ENCODE assay signal across 25 cellular contexts in genomic region chr7:73547841-73548240, GRCh38. TPM values are rescaled to one million over a fixed set of nuclear protein-coding genes. Genes with fewer than 3 reads are reported as not detected.
DNase-seq lines count a peak whose midpoint lies in the region; ATAC-seq and TF ChIP-seq lines count a peak whose summit lies in the region.
"Had no signal": no experiment of that assay in that cellular context is flagged by ENCODE, and none has a peak within 500 bp of the region (broad histone marks: within the 10 kb centered on the region; RNA-seq: fewer than 3 reads in every experiment).

No MANE protein-coding gene starts in this region.

- H3K27ac Mint-ChIP-seq in activated CD4-positive, alpha-beta T cell treated with anti-CD3 and anti-CD28 coated beads, Interleukin-2, amount 10 ng/mL, durations not matched to agents 7 days and 5 days = peak overlapping the region; percentile 57
- no peak overlapping the region for H3K27ac Mint-ChIP-seq in activated CD4-positive, alpha-beta T cell treated with anti-CD3 and anti-CD28 coated beads for 36 hours
- peak overlapping the region; percentile 49 for H3K27ac Mint-ChIP-seq in activated CD4-positive, alpha-beta memory T cell treated with anti-CD3 and anti-CD28 coated beads for 36 hours
- H3K27ac Mint-ChIP-seq: CD8-positive, alpha-beta T cell; GM23338 had no signal

- WGBS in heart left ventricle, 4 donors = 78 to 94% (median 90%) methylated on average over 9 of the region's 9 CpGs
- 94% methylated on average over 9 of the region's 9 CpGs for WGBS in right cardiac atrium
- 82 to 100% methylated on average over 2 to 9 of the region's 9 CpGs for WGBS in gastroesophageal sphincter (ENCODE audit: low coverage in 1 of 2), 2 donors

- peaks cover 27% of the 10 kb centered on the region for H3K36me3 Mint-ChIP-seq in activated CD4-positive, alpha-beta T cell treated with anti-CD3 and anti-CD28 coated beads, Interleukin-2, amount 10 ng/mL, durations not matched to agents 7 days and 5 days (ENCODE audit: low read depth)
- H3K36me3 Mint-ChIP-seq in activated CD4-positive, alpha-beta T cell treated with anti-CD3 and anti-CD28 coated beads for 36 hours (ENCODE audit: low read depth) = peaks cover 34% of the 10 kb centered on the region
- peaks cover 23% of the 10 kb centered on the region for H3K36me3 Mint-ChIP-seq in activated CD4-positive, alpha-beta memory T cell treated with anti-CD3 and anti-CD28 coated beads for 36 hours

- CTCF ChIA-PET in activated CD4-positive, alpha-beta T cell treated with anti-CD3 and anti-CD28 coated beads, Interleukin-2, amount 10 ng/mL, durations not matched to agents 7 days and 5 days (lab: Charles Lee) = interaction anchor here (0.6 to 2.6 kb wide), 6 partner anchors 11 to 583 kb away, joined by 3 to 6 read pairs (median 4); partner anchors contain the start of genes BAZ1B and VPS37D
- CTCF ChIA-PET in activated CD4-positive, alpha-beta T cell treated with anti-CD3 and anti-CD28 coated beads for 36 hours (lab: Charles Lee) = interaction anchor here (0.6 to 1.0 kb wide), 4 partner anchors 12 to 224 kb away, joined by 3 to 5 read pairs (median 4); no protein-coding TSS in a partner anchor
- CTCF ChIA-PET in activated CD4-positive, alpha-beta memory T cell treated with anti-CD3 and anti-CD28 coated beads for 36 hours (lab: Charles Lee) = interaction anchor here (0.6 to 0.9 kb wide), 3 partner anchors 35 to 96 kb away, joined by 3 to 4 read pairs (median 3); no protein-coding TSS in a partner anchor

- POLR2A ChIA-PET in activated CD4-positive, alpha-beta T cell treated with anti-CD3 and anti-CD28 coated beads, Interleukin-2, amount 10 ng/mL, durations not matched to agents 7 days and 5 days (lab: Charles Lee) = interaction anchor here (0.6 kb wide), 1 partner anchor 18 kb away, joined by 4 read pairs; no protein-coding TSS in a partner anchor
- POLR2A ChIA-PET in activated CD4-positive, alpha-beta T cell treated with anti-CD3 and anti-CD28 coated beads for 36 hours (lab: Charles Lee) = interaction anchor here (0.6 kb wide), 1 partner anchor 12 kb away, joined by 3 read pairs; no protein-coding TSS in a partner anchor
- POLR2A ChIA-PET in activated CD4-positive, alpha-beta memory T cell treated with anti-CD3 and anti-CD28 coated beads for 36 hours (lab: Charles Lee) = interaction anchor here (1.5 kb wide), 1 partner anchor 9 kb away, joined by 5 read pairs; no protein-coding TSS in a partner anchor

- TF ChIP-seq CTCF in heart left ventricle (IDR thresholded peaks at IDR 0.05) (no peak), gastroesophageal sphincter (IDR thresholded peaks at IDR 0.05) (no peak)

- H3K27me3 Mint-ChIP-seq in activated CD4-positive, alpha-beta T cell treated with anti-CD3 and anti-CD28 coated beads, Interleukin-2, amount 10 ng/mL, durations not matched to agents 7 days and 5 days = no peaks in the 10 kb centered on the region
- H3K27me3 Mint-ChIP-seq in activated CD4-positive, alpha-beta T cell treated with anti-CD3 and anti-CD28 coated beads for 36 hours = no peaks in the 10 kb centered on the region
- H3K27me3 Mint-ChIP-seq in activated CD4-positive, alpha-beta memory T cell treated with anti-CD3 and anti-CD28 coated beads for 36 hours = no peaks in the 10 kb centered on the region

- H3K27me3 ChIP-seq in heart left ventricle = no peaks in the 10 kb centered on the region
- H3K27me3 ChIP-seq in right cardiac atrium (ENCODE audit: control insufficient read depth, insufficient read depth) = no peaks in the 10 kb centered on the region
- no peaks in the 10 kb centered on the region for H3K27me3 ChIP-seq in gastroesophageal sphincter
- H3K27me3 ChIP-seq: BLaER1 treated with 17β-estradiol and CSF1 and Interleukin-3, amounts not matched to agents 10 nM and 100 nM had no signal

- TF ChIP-seq POLR2A in heart left ventricle (IDR thresholded peaks at IDR 0.05) = no peak
- TF ChIP-seq POLR2A in gastroesophageal sphincter (IDR thresholded peaks at IDR 0.05) = no peak

- H3K4me3 ChIP-seq in heart left ventricle (no peak overlapping the region), right cardiac atrium (ENCODE audit: low read length) (no peak overlapping the region), gastroesophageal sphincter (no peak overlapping the region)
- H3K4me3 ChIP-seq: BLaER1 treated with 17β-estradiol and CSF1 and Interleukin-3, amounts not matched to agents 10 nM and 100 nM; GM23338; HAP-1 had no signal

- H3K4me1 ChIP-seq in heart left ventricle (peaks cover 0 to 35% (median 9%) of the 10 kb centered on the region in 12 donors), right cardiac atrium (ENCODE audit: control insufficient read depth, insufficient read depth, low read length) (peaks cover 2% of the 10 kb centered on the region), gastroesophageal sphincter (peaks cover 0 to 44% (median 0%) of the 10 kb centered on the region in 3 donors)
- H3K4me1 ChIP-seq: HAP-1 had no signal

- ATAC-seq in activated CD4-positive, alpha-beta T cell treated with anti-CD3 and anti-CD28 coated beads for 36 hours = no peak
- ATAC-seq in heart left ventricle = peak in 3 of 4 donors; percentile 41 to 49 (median 48)
- no peak for ATAC-seq in right cardiac atrium
- ATAC-seq in gastroesophageal sphincter = no peak
- ATAC-seq: CD8-positive, alpha-beta T cell; GM23338 had no signal

- no peaks in the 10 kb centered on the region for H3K9me3 Mint-ChIP-seq in activated CD4-positive, alpha-beta T cell treated with anti-CD3 and anti-CD28 coated beads, Interleukin-2, amount 10 ng/mL, durations not matched to agents 7 days and 5 days
- no peaks in the 10 kb centered on the region for H3K9me3 Mint-ChIP-seq in activated CD4-positive, alpha-beta T cell treated with anti-CD3 and anti-CD28 coated beads for 36 hours (ENCODE audit: low read depth)
- H3K9me3 Mint-ChIP-seq in activated CD4-positive, alpha-beta memory T cell treated with anti-CD3 and anti-CD28 coated beads for 36 hours = no peaks in the 10 kb centered on the region
- H3K9me3 Mint-ChIP-seq: CD8-positive, alpha-beta T cell; GM23338 had no signal

- H3K4me1 Mint-ChIP-seq in activated CD4-positive, alpha-beta T cell treated with anti-CD3 and anti-CD28 coated beads, Interleukin-2, amount 10 ng/mL, durations not matched to agents 7 days and 5 days = peaks cover 37% of the 10 kb centered on the region
- H3K4me1 Mint-ChIP-seq in activated CD4-positive, alpha-beta T cell treated with anti-CD3 and anti-CD28 coated beads for 36 hours = peaks cover 22% of the 10 kb centered on the region
- peaks cover 28% of the 10 kb centered on the region for H3K4me1 Mint-ChIP-seq in activated CD4-positive, alpha-beta memory T cell treated with anti-CD3 and anti-CD28 coated beads for 36 hours (ENCODE audit: low read depth)
- H3K4me1 Mint-ChIP-seq: GM23338 had no signal

- H3K27ac ChIP-seq in heart left ventricle = no peak overlapping the region
- H3K27ac ChIP-seq in right cardiac atrium (ENCODE audit: low read length) = no peak overlapping the region
- no peak overlapping the region for H3K27ac ChIP-seq in gastroesophageal sphincter
- H3K27ac ChIP-seq: 22Rv1; BLaER1 treated with 17β-estradiol and CSF1 and Interleukin-3, amounts not matched to agents 10 nM and 100 nM had no signal

- H3K36me3 ChIP-seq in heart left ventricle (peaks cover 0 to 82% (median 74%) of the 10 kb centered on the region in 9 donors), gastroesophageal sphincter (peaks cover 0 to 91% of the 10 kb centered on the region in 2 donors)

- no peaks in the 10 kb centered on the region for H3K9me3 ChIP-seq in heart left ventricle
- no peaks in the 10 kb centered on the region for H3K9me3 ChIP-seq in right cardiac atrium (ENCODE audit: control insufficient read depth, low read length)
- no peaks in the 10 kb centered on the region for H3K9me3 ChIP-seq in gastroesophageal sphincter
- H3K9me3 ChIP-seq: BLaER1 treated with 17β-estradiol and CSF1 and Interleukin-3, amounts not matched to agents 10 nM and 100 nM; HAP-1; SK-N-SH had no signal

- no peak overlapping the region for H3K4me3 Mint-ChIP-seq in activated CD4-positive, alpha-beta T cell treated with anti-CD3 and anti-CD28 coated beads, Interleukin-2, amount 10 ng/mL, durations not matched to agents 7 days and 5 days
- H3K4me3 Mint-ChIP-seq in activated CD4-positive, alpha-beta T cell treated with anti-CD3 and anti-CD28 coated beads for 36 hours = no peak overlapping the region
- no peak overlapping the region for H3K4me3 Mint-ChIP-seq in activated CD4-positive, alpha-beta memory T cell treated with anti-CD3 and anti-CD28 coated beads for 36 hours
- H3K4me3 Mint-ChIP-seq: CD8-positive, alpha-beta T cell; GM23338 had no signal

- TF ChIP-seq EP300 in gastroesophageal sphincter (IDR thresholded peaks at IDR 0.05) = no peak

- no peak for DNase-seq in activated CD4-positive, alpha-beta T cell treated with anti-CD3 and anti-CD28 coated beads, Interleukin-2, amount 10 ng/mL, durations not matched to agents 7 days and 5 days
- DNase-seq in activated CD4-positive, alpha-beta T cell treated with anti-CD3 and anti-CD28 coated beads for 36 hours = no peak
- no peak for DNase-seq in heart left ventricle
- DNase-seq in right cardiac atrium = no peak
- no peak for DNase-seq in activated CD4-positive, alpha-beta memory T cell treated with anti-CD3 and anti-CD28 coated beads for 36 hours
- DNase-seq in putamen (ENCODE audit: low spot score) = peak; percentile 50
- DNase-seq in D341Med (ENCODE audit: low spot score) = no peak
- DNase-seq: CD8-positive, alpha-beta T cell; DMS153; KBM-7; MV-4-11; NCI-H1105 treated with DMSO at 0.1 percent for 48 hours; NCI-H1694; NCI-H2081; NCI-H2171; NCI-H345; NCI-H524 treated with DMSO at 0.1 percent for 48 hours; OCI-M1; SIG-M5; SK-N-SH had no signal

- intact Hi-C loops in activated CD4-positive, alpha-beta T cell treated with anti-CD3 and anti-CD28 coated beads for 36 hours (cut with DNase I, micrococcal nuclease) = no loop called here
- intact Hi-C loops in heart left ventricle (cut with DNase I) (no loop called here), right cardiac atrium (cut with DNase I) (no loop called here)
- intact Hi-C loops in activated CD4-positive, alpha-beta memory T cell treated with anti-CD3 and anti-CD28 coated beads for 36 hours (cut with micrococcal nuclease) = no loop called here

RNA-seq across cellular contexts. Expression of gene BCL7B, which starts 9.6 kb away (rescaled TPM):
- 10 to 100 TPM; 69.7 to 93.0 TPM for total RNA-seq in activated CD4-positive, alpha-beta T cell treated with anti-CD3 and anti-CD28 coated beads, Interleukin-2, amount 10 ng/mL, durations not matched to agents 7 days and 5 days
- 10 to 100 TPM; 43.2 to 86.5 TPM for total RNA-seq in activated CD4-positive, alpha-beta T cell treated with anti-CD3 and anti-CD28 coated beads for 36 hours
- total RNA-seq in heart left ventricle (100 to 1,000 TPM in 2 of 9 donors, 10 to 100 TPM in 7; 63.2 to 182 (median 77.9) TPM), right cardiac atrium (10 to 100 TPM; 75.5 to 83.5 (median 77.1) TPM), gastroesophageal sphincter (100 to 1,000 TPM; 104 to 144 (median 108) TPM)
- polyA plus RNA-seq in heart left ventricle (10 to 100 TPM; 65.3 to 88.8 TPM), right cardiac atrium (83.9 TPM)
- total RNA-seq in activated CD4-positive, alpha-beta memory T cell treated with anti-CD3 and anti-CD28 coated beads for 36 hours = 10 to 100 TPM; 48.0 to 50.3 TPM

RNA-seq across cellular contexts. Expression of gene BAZ1B, which starts 25.7 kb away (rescaled TPM):
- total RNA-seq in activated CD4-positive, alpha-beta T cell treated with anti-CD3 and anti-CD28 coated beads, Interleukin-2, amount 10 ng/mL, durations not matched to agents 7 days and 5 days = 100 to 1,000 TPM in 1 of 2 experiments, 10 to 100 TPM in 1; 96.5 to 103 TPM
- 10 to 100 TPM; 90.2 to 98.6 TPM for total RNA-seq in activated CD4-positive, alpha-beta T cell treated with anti-CD3 and anti-CD28 coated beads for 36 hours
- total RNA-seq in heart left ventricle (10 to 100 TPM; 30.1 to 45.0 (median 41.5) TPM), right cardiac atrium (10 to 100 TPM; 39.9 to 48.3 (median 45.4) TPM), gastroesophageal sphincter (10 to 100 TPM; 56.0 to 77.8 (median 69.6) TPM)
- polyA plus RNA-seq in heart left ventricle (10 to 100 TPM; 19.0 to 31.5 TPM), right cardiac atrium (24.4 TPM)
- total RNA-seq in activated CD4-positive, alpha-beta memory T cell treated with anti-CD3 and anti-CD28 coated beads for 36 hours = 10 to 100 TPM; 82.3 to 83.8 TPM

RNA-seq across cellular contexts. Expression of gene TBL2, which starts 30.5 kb away (rescaled TPM):
- 10 to 100 TPM; 25.3 to 28.2 TPM for total RNA-seq in activated CD4-positive, alpha-beta T cell treated with anti-CD3 and anti-CD28 coated beads, Interleukin-2, amount 10 ng/mL, durations not matched to agents 7 days and 5 days
- 10 to 100 TPM; 30.6 to 34.7 TPM for total RNA-seq in activated CD4-positive, alpha-beta T cell treated with anti-CD3 and anti-CD28 coated beads for 36 hours
- 10 to 100 TPM in 7 of 9 donors, 1 to 10 TPM in 2; 6.8 to 24.1 (median 14.1) TPM for total RNA-seq in heart left ventricle
- 10 to 100 TPM in 1 of 2 donors, 1 to 10 TPM in 1; 3.5 to 27.3 TPM for polyA plus RNA-seq in heart left ventricle
- total RNA-seq in right cardiac atrium = 10 to 100 TPM; 11.4 to 26.1 (median 11.7) TPM
- 6.4 TPM for polyA plus RNA-seq in right cardiac atrium
- 10 to 100 TPM; 23.0 to 25.3 TPM for total RNA-seq in activated CD4-positive, alpha-beta memory T cell treated with anti-CD3 and anti-CD28 coated beads for 36 hours
- total RNA-seq in gastroesophageal sphincter = 10 to 100 TPM; 19.1 to 32.5 (median 28.9) TPM

Comparison
In these comparisons a context has a peak if more than half of its experiments do, and no peak if none do; other contexts are left out.
1. ATAC-seq: peak in heart left ventricle (3 of 4); none in activated CD4-positive, alpha-beta T cell treated with anti-CD3 and anti-CD28 coated beads for 36 hours (single experiment), right cardiac atrium (0 of 2) and gastroesophageal sphincter (single experiment).